2 cellular contexts compared by ENCODE assay signal in genomic region chr7:66952343-66953043, GRCh38.
TF ChIP-seq lines count a peak whose summit lies in the region.

No MANE protein-coding gene starts in this region.

TF ChIP-seq in GM23338, 12 proteins besides CTCF, POLR2A, EP300 and RAD21 (continued from another document):
- TF ChIP-seq JUNB (IDR thresholded peaks at IDR 0.05; ENCODE audit: unreplicated experiment) (no peak), ZNF114 (CRISPR knock-in tag; IDR thresholded peaks at IDR 0.05) (no peak), NANOG (IDR thresholded peaks at IDR 0.05; ENCODE audit: borderline replicate concordance) (no peak), CREB1 (CRISPR knock-in tag; IDR thresholded peaks at IDR 0.05; ENCODE audit: low read depth) (no peak), POLR2AphosphoS5 (IDR thresholded peaks at IDR 0.05; ENCODE audit: low read depth) (no peak), STAT1 (IDR thresholded peaks at IDR 0.05; ENCODE audit: unreplicated experiment) (no peak), EZH2 (IDR thresholded peaks at IDR 0.05; ENCODE audit: low read depth, unreplicated experiment) (no peak), EZH2phosphoT487 (IDR thresholded peaks at IDR 0.05; ENCODE audit: unreplicated experiment) (no peak)
- TF ChIP-seq, protein P1, sequence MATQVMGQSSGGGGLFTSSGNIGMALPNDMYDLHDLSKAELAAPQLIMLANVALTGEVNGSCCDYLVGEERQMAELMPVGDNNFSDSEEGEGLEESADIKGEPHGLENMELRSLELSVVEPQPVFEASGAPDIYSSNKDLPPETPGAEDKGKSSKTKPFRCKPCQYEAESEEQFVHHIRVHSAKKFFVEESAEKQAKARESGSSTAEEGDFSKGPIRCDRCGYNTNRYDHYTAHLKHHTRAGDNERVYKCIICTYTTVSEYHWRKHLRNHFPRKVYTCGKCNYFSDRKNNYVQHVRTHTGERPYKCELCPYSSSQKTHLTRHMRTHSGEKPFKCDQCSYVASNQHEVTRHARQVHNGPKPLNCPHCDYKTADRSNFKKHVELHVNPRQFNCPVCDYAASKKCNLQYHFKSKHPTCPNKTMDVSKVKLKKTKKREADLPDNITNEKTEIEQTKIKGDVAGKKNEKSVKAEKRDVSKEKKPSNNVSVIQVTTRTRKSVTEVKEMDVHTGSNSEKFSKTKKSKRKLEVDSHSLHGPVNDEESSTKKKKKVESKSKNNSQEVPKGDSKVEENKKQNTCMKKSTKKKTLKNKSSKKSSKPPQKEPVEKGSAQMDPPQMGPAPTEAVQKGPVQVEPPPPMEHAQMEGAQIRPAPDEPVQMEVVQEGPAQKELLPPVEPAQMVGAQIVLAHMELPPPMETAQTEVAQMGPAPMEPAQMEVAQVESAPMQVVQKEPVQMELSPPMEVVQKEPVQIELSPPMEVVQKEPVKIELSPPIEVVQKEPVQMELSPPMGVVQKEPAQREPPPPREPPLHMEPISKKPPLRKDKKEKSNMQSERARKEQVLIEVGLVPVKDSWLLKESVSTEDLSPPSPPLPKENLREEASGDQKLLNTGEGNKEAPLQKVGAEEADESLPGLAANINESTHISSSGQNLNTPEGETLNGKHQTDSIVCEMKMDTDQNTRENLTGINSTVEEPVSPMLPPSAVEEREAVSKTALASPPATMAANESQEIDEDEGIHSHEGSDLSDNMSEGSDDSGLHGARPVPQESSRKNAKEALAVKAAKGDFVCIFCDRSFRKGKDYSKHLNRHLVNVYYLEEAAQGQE (IDR thresholded peaks at IDR 0.05; ENCODE audit: unreplicated experiment), result no peak
- TF ChIP-seq, protein P2, sequence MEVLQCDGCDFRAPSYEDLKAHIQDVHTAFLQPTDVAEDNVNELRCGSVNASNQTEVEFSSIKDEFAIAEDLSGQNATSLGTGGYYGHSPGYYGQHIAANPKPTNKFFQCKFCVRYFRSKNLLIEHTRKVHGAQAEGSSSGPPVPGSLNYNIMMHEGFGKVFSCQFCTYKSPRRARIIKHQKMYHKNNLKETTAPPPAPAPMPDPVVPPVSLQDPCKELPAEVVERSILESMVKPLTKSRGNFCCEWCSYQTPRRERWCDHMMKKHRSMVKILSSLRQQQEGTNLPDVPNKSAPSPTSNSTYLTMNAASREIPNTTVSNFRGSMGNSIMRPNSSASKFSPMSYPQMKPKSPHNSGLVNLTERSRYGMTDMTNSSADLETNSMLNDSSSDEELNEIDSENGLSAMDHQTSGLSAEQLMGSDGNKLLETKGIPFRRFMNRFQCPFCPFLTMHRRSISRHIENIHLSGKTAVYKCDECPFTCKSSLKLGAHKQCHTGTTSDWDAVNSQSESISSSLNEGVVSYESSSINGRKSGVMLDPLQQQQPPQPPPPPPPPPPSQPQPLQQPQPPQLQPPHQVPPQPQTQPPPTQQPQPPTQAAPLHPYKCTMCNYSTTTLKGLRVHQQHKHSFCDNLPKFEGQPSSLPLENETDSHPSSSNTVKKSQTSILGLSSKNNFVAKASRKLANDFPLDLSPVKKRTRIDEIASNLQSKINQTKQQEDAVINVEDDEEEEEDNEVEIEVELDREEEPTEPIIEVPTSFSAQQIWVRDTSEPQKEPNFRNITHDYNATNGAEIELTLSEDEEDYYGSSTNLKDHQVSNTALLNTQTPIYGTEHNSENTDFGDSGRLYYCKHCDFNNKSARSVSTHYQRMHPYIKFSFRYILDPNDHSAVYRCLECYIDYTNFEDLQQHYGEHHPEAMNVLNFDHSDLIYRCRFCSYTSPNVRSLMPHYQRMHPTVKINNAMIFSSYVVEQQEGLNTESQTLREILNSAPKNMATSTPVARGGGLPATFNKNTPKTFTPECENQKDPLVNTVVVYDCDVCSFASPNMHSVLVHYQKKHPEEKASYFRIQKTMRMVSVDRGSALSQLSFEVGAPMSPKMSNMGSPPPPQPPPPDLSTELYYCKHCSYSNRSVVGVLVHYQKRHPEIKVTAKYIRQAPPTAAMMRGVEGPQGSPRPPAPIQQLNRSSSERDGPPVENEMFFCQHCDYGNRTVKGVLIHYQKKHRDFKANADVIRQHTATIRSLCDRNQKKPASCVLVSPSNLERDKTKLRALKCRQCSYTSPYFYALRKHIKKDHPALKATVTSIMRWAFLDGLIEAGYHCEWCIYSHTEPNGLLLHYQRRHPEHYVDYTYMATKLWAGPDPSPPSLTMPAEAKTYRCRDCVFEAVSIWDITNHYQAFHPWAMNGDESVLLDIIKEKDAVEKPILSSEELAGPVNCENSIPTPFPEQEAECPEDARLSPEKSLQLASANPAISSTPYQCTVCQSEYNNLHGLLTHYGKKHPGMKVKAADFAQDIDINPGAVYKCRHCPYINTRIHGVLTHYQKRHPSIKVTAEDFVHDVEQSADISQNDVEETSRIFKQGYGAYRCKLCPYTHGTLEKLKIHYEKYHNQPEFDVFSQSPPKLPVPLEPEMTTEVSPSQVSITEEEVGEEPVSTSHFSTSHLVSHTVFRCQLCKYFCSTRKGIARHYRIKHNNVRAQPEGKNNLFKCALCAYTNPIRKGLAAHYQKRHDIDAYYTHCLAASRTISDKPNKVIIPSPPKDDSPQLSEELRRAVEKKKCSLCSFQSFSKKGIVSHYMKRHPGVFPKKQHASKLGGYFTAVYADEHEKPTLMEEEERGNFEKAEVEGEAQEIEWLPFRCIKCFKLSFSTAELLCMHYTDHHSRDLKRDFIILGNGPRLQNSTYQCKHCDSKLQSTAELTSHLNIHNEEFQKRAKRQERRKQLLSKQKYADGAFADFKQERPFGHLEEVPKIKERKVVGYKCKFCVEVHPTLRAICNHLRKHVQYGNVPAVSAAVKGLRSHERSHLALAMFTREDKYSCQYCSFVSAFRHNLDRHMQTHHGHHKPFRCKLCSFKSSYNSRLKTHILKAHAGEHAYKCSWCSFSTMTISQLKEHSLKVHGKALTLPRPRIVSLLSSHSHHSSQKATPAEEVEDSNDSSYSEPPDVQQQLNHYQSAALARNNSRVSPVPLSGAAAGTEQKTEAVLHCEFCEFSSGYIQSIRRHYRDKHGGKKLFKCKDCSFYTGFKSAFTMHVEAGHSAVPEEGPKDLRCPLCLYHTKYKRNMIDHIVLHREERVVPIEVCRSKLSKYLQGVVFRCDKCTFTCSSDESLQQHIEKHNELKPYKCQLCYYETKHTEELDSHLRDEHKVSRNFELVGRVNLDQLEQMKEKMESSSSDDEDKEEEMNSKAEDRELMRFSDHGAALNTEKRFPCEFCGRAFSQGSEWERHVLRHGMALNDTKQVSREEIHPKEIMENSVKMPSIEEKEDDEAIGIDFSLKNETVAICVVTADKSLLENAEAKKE (CRISPR knock-in tag; IDR thresholded peaks at IDR 0.05), result no peak

TF ChIP-seq in SK-N-SH, 30 proteins besides CTCF, POLR2A, EP300 and RAD21 (continued from another document):
- peak; percentile 44; the same call in 1 of the 2 replicates for TF ChIP-seq FOSL2 (IDR thresholded peaks at IDR 0.05; ENCODE audit: borderline replicate concordance, low read depth)
TF ChIP-seq in SK-N-SH: peak in this region for 4.
